ENCODE assay signal across 19 cellular contexts in the genomic region with DNA sequence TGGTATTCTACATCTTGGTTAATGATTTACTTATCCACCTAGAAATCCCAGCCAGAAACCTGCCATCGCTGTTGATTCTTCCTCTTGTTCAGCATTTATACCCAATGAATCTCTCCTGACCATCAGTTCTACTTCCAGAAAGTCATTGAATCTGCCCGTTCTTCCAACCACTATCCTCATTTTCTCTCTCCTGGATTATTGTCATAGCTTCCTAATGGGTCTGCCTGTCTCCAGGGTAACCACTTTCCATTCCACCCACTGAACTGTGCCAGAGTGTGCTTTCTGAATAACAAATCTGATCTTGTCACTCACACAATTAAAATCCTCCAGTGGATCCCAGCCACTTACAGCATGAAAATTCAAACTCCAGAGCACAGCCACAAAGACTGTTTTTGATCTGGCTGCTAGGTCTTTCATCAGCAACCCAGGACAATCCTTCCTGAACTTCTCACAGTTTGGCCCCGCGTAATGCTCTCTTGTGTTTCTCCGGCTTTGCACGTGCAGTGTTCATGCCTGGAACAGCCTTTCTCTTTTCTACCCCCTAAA.
A peak's percentile ranks its signal among the peaks of the same experiment; 100 is the strongest.
DNase-seq lines count a peak whose midpoint lies in the region.
"Had no signal": no experiment of that assay in that cellular context is flagged by ENCODE, and none has a peak within 500 bp of the region (broad histone marks: within the 10 kb centered on the region; RNA-seq: fewer than 3 reads in every experiment).

No MANE protein-coding gene starts in this region.

- intact Hi-C loops in activated CD4-positive, alpha-beta memory T cell treated with anti-CD3 and anti-CD28 coated beads for 36 hours (cut with micrococcal nuclease) = no loop called here

- H3K4me1 Mint-ChIP-seq in activated CD4-positive, alpha-beta memory T cell treated with anti-CD3 and anti-CD28 coated beads for 36 hours (ENCODE audit: low read depth) = no peaks in the 10 kb centered on the region
- H3K4me1 Mint-ChIP-seq: stimulated activated effector memory CD8-positive, alpha-beta T cell treated with anti-CD3 and anti-CD28 coated beads, Interleukin-12 subunit alpha, Interleukin-12 subunit beta, amount 100 ng/mL, for 72 hours had no signal

- H3K36me3 Mint-ChIP-seq in activated CD4-positive, alpha-beta memory T cell treated with anti-CD3 and anti-CD28 coated beads for 36 hours = no peaks in the 10 kb centered on the region
- H3K36me3 Mint-ChIP-seq: stimulated activated effector memory CD8-positive, alpha-beta T cell treated with anti-CD3 and anti-CD28 coated beads, Interleukin-12 subunit alpha, Interleukin-12 subunit beta, amount 100 ng/mL, for 72 hours had no signal

- H3K27me3 Mint-ChIP-seq in activated CD4-positive, alpha-beta memory T cell treated with anti-CD3 and anti-CD28 coated beads for 36 hours = no peaks in the 10 kb centered on the region

- CTCF ChIA-PET in activated CD4-positive, alpha-beta memory T cell treated with anti-CD3 and anti-CD28 coated beads for 36 hours (lab: Charles Lee) = no interaction called here

- no peak overlapping the region for H3K27ac Mint-ChIP-seq in activated CD4-positive, alpha-beta memory T cell treated with anti-CD3 and anti-CD28 coated beads for 36 hours
- H3K27ac Mint-ChIP-seq: activated T-helper 1 cell treated with anti-CD3 and anti-CD28 coated beads, Interleukin-12 subunit alpha, Interleukin-12 subunit beta, Interleukin-2, Interleukin-4 antibody, amounts not matched to agents 30 ng/mL and 10 ng/mL and 1 ng/mL, durations not matched to agents 14 hours and 24 hours and 36 hours; HFFc6; stimulated activated effector memory CD8-positive, alpha-beta T cell treated with anti-CD3 and anti-CD28 coated beads, Interleukin-12 subunit alpha, Interleukin-12 subunit beta, amount 100 ng/mL, for 72 hours had no signal

- POLR2A ChIA-PET in activated CD4-positive, alpha-beta memory T cell treated with anti-CD3 and anti-CD28 coated beads for 36 hours (lab: Charles Lee) = no interaction called here

- DNase-seq in DMS53 (lab: John Stamatoyannopoulos, UW) (peak; percentile 27), DMS53 treated with DMSO at 0.1 percent for 48 hours (lab: John Stamatoyannopoulos, UW; ENCODE audit: unreplicated experiment) (no peak), cerebellar cortex (ENCODE audit: low spot score) (peak; percentile 52), left kidney (ENCODE audit: low read depth, low spot score) (peak; percentile 31), retina (peak; percentile 59), NCI-H2196 (lab: John Stamatoyannopoulos, UW; ENCODE audit: unreplicated experiment) (no peak), NCI-H2227 (lab: John Stamatoyannopoulos, UW; ENCODE audit: unreplicated experiment) (no peak)
- no peak for DNase-seq in activated CD4-positive, alpha-beta memory T cell treated with anti-CD3 and anti-CD28 coated beads for 36 hours
- DNase-seq: 8988T, adrenal gland, colonic mucosa, HFFc6, MG63, NCI-H187 treated with DMSO at 0.1 percent for 48 hours, NCI-H774, SW 1271, WERI-Rb-1 had no signal

- no peak overlapping the region for H3K4me3 Mint-ChIP-seq in activated CD4-positive, alpha-beta memory T cell treated with anti-CD3 and anti-CD28 coated beads for 36 hours
- H3K4me3 Mint-ChIP-seq: activated T-helper 1 cell treated with anti-CD3 and anti-CD28 coated beads, Interleukin-12 subunit alpha, Interleukin-12 subunit beta, Interleukin-2, Interleukin-4 antibody, amounts not matched to agents 30 ng/mL and 10 ng/mL and 1 ng/mL, durations not matched to agents 14 hours and 24 hours and 36 hours; HFFc6; stimulated activated effector memory CD8-positive, alpha-beta T cell treated with anti-CD3 and anti-CD28 coated beads, Interleukin-12 subunit alpha, Interleukin-12 subunit beta, amount 100 ng/mL, for 72 hours had no signal

- H3K9me3 Mint-ChIP-seq in activated CD4-positive, alpha-beta memory T cell treated with anti-CD3 and anti-CD28 coated beads for 36 hours = no peaks in the 10 kb centered on the region
- H3K9me3 Mint-ChIP-seq: activated T-helper 1 cell treated with anti-CD3 and anti-CD28 coated beads, Interleukin-12 subunit alpha, Interleukin-12 subunit beta, Interleukin-2, Interleukin-4 antibody, amounts not matched to agents 30 ng/mL and 10 ng/mL and 1 ng/mL, durations not matched to agents 14 hours and 24 hours and 36 hours; HFFc6 had no signal

Comparison
In these comparisons a context has a peak if more than half of its experiments do, and no peak if none do; other contexts are left out.
1. DNase-seq: peak in DMS53 (single experiment), cerebellar cortex (single experiment), left kidney (single experiment) and retina (single experiment); none in DMS53 treated with DMSO at 0.1 percent for 48 hours (single experiment), NCI-H2196 (single experiment), activated CD4-positive, alpha-beta memory T cell treated with anti-CD3 and anti-CD28 coated beads for 36 hours (single experiment) and NCI-H2227 (single experiment).